3 cellular contexts compared by ENCODE assay signal in the genomic region with DNA sequence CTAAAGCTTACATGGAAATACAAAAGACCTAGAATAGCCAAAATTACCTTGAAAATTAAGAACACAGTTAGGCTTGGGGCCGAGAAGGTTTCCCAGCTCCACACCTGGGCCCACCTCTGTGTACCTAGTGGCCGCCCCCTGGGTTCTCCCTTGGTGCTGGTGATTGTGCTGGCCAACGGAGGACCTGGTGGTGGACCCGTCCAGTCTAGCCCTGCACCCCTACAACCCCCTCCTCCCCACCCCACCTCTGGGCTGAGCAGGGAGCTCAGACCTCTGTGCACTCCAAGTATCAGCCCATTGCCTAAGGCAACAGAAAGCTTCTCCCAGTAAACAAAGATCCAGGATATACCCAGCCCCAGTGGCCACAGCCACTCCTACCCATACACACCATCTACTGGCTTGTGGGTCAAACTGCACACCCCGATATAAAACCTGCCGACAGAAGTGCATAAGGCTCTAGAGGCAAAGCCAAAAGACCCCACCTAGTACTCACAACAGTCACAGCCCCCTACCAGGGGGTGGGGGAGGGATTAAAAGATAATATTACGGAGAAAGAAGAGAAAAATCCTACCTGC.
TF ChIP-seq lines count a peak whose summit lies in the region.

No MANE protein-coding gene starts in this region.

TF ChIP-seq in HEK293, 187 proteins besides CTCF, POLR2A, EP300 and RAD21 (continued from another document):
- no peak for TF ChIP-seq EGR2 (tag by site-specific recombination; IDR thresholded peaks at IDR 0.05; ENCODE audit: low read depth)

TF ChIP-seq in GM12878, 131 proteins besides CTCF, POLR2A, EP300 and RAD21 (continued from another document):
- TF ChIP-seq, protein P1, sequence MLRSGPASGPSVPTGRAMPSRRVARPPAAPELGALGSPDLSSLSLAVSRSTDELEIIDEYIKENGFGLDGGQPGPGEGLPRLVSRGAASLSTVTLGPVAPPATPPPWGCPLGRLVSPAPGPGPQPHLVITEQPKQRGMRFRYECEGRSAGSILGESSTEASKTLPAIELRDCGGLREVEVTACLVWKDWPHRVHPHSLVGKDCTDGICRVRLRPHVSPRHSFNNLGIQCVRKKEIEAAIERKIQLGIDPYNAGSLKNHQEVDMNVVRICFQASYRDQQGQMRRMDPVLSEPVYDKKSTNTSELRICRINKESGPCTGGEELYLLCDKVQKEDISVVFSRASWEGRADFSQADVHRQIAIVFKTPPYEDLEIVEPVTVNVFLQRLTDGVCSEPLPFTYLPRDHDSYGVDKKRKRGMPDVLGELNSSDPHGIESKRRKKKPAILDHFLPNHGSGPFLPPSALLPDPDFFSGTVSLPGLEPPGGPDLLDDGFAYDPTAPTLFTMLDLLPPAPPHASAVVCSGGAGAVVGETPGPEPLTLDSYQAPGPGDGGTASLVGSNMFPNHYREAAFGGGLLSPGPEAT (IDR thresholded peaks at IDR 0.05; ENCODE audit: low read depth): no peak

TF ChIP-seq in HepG2, 621 proteins besides CTCF, POLR2A, EP300 and RAD21 (continued from another document):
- TF ChIP-seq ZFP1 (CRISPR knock-in tag; IDR thresholded peaks at IDR 0.05) (peak; percentile 71; the same call in 1 of the 2 replicates), FOXA3 (CRISPR knock-in tag; IDR thresholded peaks at IDR 0.05) (0 out of 2 replicates have a peak, but pooled peaks have one; percentile 10)
